16 cellular contexts compared by ENCODE assay signal in the genomic region with DNA sequence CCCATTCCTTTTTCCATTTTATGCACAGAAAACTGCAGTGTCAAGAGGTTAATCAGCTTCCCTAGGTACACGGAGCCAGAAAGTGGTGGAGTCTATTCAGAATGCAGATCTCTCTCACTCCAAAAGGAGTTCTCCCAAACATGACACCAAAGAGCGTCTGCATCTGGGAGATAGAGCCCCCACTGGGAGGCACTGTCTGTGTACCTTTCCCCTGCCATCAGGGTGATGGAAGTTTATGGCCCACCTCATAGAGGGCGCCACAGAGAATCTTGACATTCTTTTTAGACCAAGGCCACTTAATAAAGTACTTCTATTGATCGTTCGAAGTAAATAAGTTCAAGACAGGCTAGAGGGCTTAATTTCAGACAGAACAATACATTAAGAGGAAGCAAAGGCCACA.
A peak's percentile ranks its signal among the peaks of the same experiment; 100 is the strongest.
DNase-seq lines count a peak whose midpoint lies in the region; ATAC-seq and TF ChIP-seq lines count a peak whose summit lies in the region.
"Had no signal": no experiment of that assay in that cellular context is flagged by ENCODE, and none has a peak within 500 bp of the region (broad histone marks: within the 10 kb centered on the region; RNA-seq: fewer than 3 reads in every experiment).

No MANE protein-coding gene starts in this region.

- RAD21 ChIA-PET in HCT116 (lab: Charles Lee; ENCODE audit: low non-redundant PET in 1 of 2, low total read pairs in 2 of 2, uncharacterized antibody in 2 of 2, unreplicated experiment in 2 of 2), result no interaction called here

- CTCF ChIA-PET in HCT116 (lab: Charles Lee), result no interaction called here

- no peak overlapping the region for H3K9ac ChIP-seq in HCT116 (ENCODE audit: low read length)

- TF ChIP-seq CTCF in DOHH2 (IDR thresholded peaks at IDR 0.05; ENCODE audit: low read depth, low read length, poor library complexity, severe bottlenecking), result peak; percentile 65
- peak in 2 of 3 experiments; percentile 31 to 43; a peak in 2 of 6 replicates for TF ChIP-seq CTCF in HCT116 (IDR thresholded peaks at IDR 0.05 in 2 of 3, conservative IDR thresholded peaks at IDR 0.05 in 1 of 3; ENCODE audit: borderline replicate concordance in 1 of 3, insufficient read depth in 1 of 3, low read depth in 2 of 3, low read length in 2 of 3)

- H3K4me3 ChIP-seq in DOHH2 (ENCODE audit: low read length) (no peak overlapping the region), HCT116 (replicated peaks in 1 of 2; ENCODE audit: low read depth in 1 of 2, low read length in 2 of 2) (no peak overlapping the region)
- H3K4me3 ChIP-seq: suprapubic skin had no signal

- intact Hi-C loops in HCT116 (cut with micrococcal nuclease) (no loop called here), left cardiac atrium (cut with DNase I) (no loop called here)

- H3K36me3 ChIP-seq in DOHH2 (ENCODE audit: control insufficient read depth, low read length) (no peaks in the 10 kb centered on the region), HCT116 (ENCODE audit: control insufficient read depth in 1 of 2, insufficient read depth in 2 of 2, low read length in 2 of 2) (no peaks in the 10 kb centered on the region)
- H3K36me3 ChIP-seq: suprapubic skin had no signal

- in situ Hi-C loops in SK-MEL-5 (cut with HindIII; ENCODE audit: low pct_unique_long_range_greater_than_20kb, low sequenced_read_pairs), result no loop called here

- H3K9me3 ChIP-seq in DOHH2 (ENCODE audit: control insufficient read depth, insufficient read depth, low read length), result peaks cover 3% of the 10 kb centered on the region; the same call in 1 of the 2 replicates
- H3K9me3 ChIP-seq in HCT116 (ENCODE audit: control insufficient read depth in 1 of 2, insufficient read depth in 1 of 2, low read depth in 1 of 2, low read length in 2 of 2), result no peaks in the 10 kb centered on the region
- H3K9me3 ChIP-seq: suprapubic skin had no signal

- no peaks in the 10 kb centered on the region for H3K27me3 ChIP-seq in DOHH2 (ENCODE audit: control insufficient read depth, low read length)
- no peaks in the 10 kb centered on the region for H3K27me3 ChIP-seq in HCT116 (ENCODE audit: insufficient read depth, low read length)
- H3K27me3 ChIP-seq: suprapubic skin had no signal

- TF ChIP-seq RAD21 in HCT116 (IDR thresholded peaks at IDR 0.05; ENCODE audit: low read depth), result no peak

- no peak for TF ChIP-seq POLR2A in HCT116 (IDR thresholded peaks at IDR 0.05; ENCODE audit: borderline replicate concordance, extremely low read depth, insufficient read depth, insufficient read length)

- H3F3A ChIP-seq in DOHH2 (ENCODE audit: control insufficient read depth, insufficient read depth), result no peaks in the 10 kb centered on the region

- H3K79me2 ChIP-seq in DOHH2 (ENCODE audit: control insufficient read depth, low read length) (no peaks in the 10 kb centered on the region), HCT116 (ENCODE audit: insufficient read depth, low read length) (no peaks in the 10 kb centered on the region)

- H3K4me1 ChIP-seq in DOHH2 (ENCODE audit: control insufficient read depth, low read length) (peaks cover 39% of the 10 kb centered on the region), HCT116 (ENCODE audit: control insufficient read depth in 1 of 2, insufficient read depth in 2 of 2, low read length in 2 of 2) (no peaks in the 10 kb centered on the region)
- H3K4me1 ChIP-seq: suprapubic skin had no signal

- H3K9me2 ChIP-seq in DOHH2 (replicated peaks; ENCODE audit: control insufficient read depth, low read length) (no peaks in the 10 kb centered on the region), HCT116 (ENCODE audit: insufficient read depth) (no peaks in the 10 kb centered on the region)

- H2AFZ ChIP-seq in HCT116 (ENCODE audit: low read depth, low read length, poor library complexity, severe bottlenecking), result no peak overlapping the region

- H3K4me2 ChIP-seq in DOHH2 (ENCODE audit: low read length) (peak overlapping the region; percentile 17; the same call in 1 of the 2 replicates), HCT116 (ENCODE audit: low read length) (no peak overlapping the region)

- 0 out of 2 replicates have a peak overlapping the region, but pooled peaks have one; percentile 7 for H3K27ac ChIP-seq in DOHH2 (ENCODE audit: low read depth, low read length)
- no peak overlapping the region for H3K27ac ChIP-seq in HCT116 (ENCODE audit: low read depth, low read length)
- H3K27ac ChIP-seq: suprapubic skin had no signal

- ATAC-seq in HCT116 (no peak; the same call in 1 of the 2 replicates), left cardiac atrium (no peak), GM18858 (IDR thresholded peaks at IDR 0.05; ENCODE audit: unreplicated experiment) (no peak)
- ATAC-seq: activated T-helper 17 cell treated with anti-CD3 and anti-CD28 coated beads, Interleukin-2, amount 50 U/mL, for 72 hours had no signal

- POLR2A ChIA-PET in HCT116 (lab: Charles Lee), result no interaction called here

- DNase-seq in HCT116 (ENCODE audit: low read depth, low spot score) (no peak), SK-MEL-5 (ENCODE audit: low read depth, low spot score) (peak; percentile 38), iPS-NIHi11 (ENCODE audit: low spot score) (peak; percentile 38), left cardiac atrium (no peak)
- DNase-seq in stimulated activated CD4-positive, alpha-beta T cell treated with anti-CD3 and anti-CD28 coated beads, Interleukin-15, amount 100 ng/mL, for 24 hours, result no peak
- DNase-seq: activated CD4-positive, alpha-beta memory T cell treated with anti-CD3 and anti-CD28 coated beads for 36 hours; CD4-positive, CD25-positive, alpha-beta regulatory T cell; GOT3; NCI-H1417 treated with DMSO at 0.1 percent for 48 hours; NCI-H510A treated with DMSO at 0.1 percent for 48 hours; SHP77 treated with DMSO at 0.1 percent for 48 hours; T1000 had no signal

- H4K20me1 ChIP-seq in DOHH2 (ENCODE audit: control insufficient read depth, insufficient read depth, low read depth, low read length), result no peaks in the 10 kb centered on the region
- H4K20me1 ChIP-seq in HCT116 (ENCODE audit: insufficient read depth), result no peaks in the 10 kb centered on the region

- BruUV-seq in HCT116 (replicated peaks; lab: Mats Ljungman, UMichigan), result no TSS peak

TF ChIP-seq in HCT116, 20 proteins besides CTCF, POLR2A, EP300 and RAD21 (continues in another document):
- TF ChIP-seq SIN3A (IDR thresholded peaks at IDR 0.05; ENCODE audit: low read depth) (no peak), YY1 (IDR thresholded peaks at IDR 0.05; ENCODE audit: extremely low read depth, insufficient replicate concordance, low read depth, low read length) (no peak), POLR2AphosphoS5 (IDR thresholded peaks at IDR 0.05; ENCODE audit: low read depth, low read length) (no peak), EZH2phosphoT487 (IDR thresholded peaks at IDR 0.05; ENCODE audit: borderline replicate concordance) (no peak), ATF3 (IDR thresholded peaks at IDR 0.05) (no peak), CBX3 (IDR thresholded peaks at IDR 0.05; ENCODE audit: low read depth) (no peak), EZH2 (IDR thresholded peaks at IDR 0.05) (no peak), TCF7L2 (IDR thresholded peaks at IDR 0.05; ENCODE audit: borderline replicate concordance, extremely low read depth, insufficient read depth, insufficient read length) (no peak), EGR1 (IDR thresholded peaks at IDR 0.05; ENCODE audit: low read depth) (no peak), MAX (IDR thresholded peaks at IDR 0.05) (no peak), SRF (IDR thresholded peaks at IDR 0.05; ENCODE audit: low read depth) (no peak)
- TF ChIP-seq, protein P1, sequence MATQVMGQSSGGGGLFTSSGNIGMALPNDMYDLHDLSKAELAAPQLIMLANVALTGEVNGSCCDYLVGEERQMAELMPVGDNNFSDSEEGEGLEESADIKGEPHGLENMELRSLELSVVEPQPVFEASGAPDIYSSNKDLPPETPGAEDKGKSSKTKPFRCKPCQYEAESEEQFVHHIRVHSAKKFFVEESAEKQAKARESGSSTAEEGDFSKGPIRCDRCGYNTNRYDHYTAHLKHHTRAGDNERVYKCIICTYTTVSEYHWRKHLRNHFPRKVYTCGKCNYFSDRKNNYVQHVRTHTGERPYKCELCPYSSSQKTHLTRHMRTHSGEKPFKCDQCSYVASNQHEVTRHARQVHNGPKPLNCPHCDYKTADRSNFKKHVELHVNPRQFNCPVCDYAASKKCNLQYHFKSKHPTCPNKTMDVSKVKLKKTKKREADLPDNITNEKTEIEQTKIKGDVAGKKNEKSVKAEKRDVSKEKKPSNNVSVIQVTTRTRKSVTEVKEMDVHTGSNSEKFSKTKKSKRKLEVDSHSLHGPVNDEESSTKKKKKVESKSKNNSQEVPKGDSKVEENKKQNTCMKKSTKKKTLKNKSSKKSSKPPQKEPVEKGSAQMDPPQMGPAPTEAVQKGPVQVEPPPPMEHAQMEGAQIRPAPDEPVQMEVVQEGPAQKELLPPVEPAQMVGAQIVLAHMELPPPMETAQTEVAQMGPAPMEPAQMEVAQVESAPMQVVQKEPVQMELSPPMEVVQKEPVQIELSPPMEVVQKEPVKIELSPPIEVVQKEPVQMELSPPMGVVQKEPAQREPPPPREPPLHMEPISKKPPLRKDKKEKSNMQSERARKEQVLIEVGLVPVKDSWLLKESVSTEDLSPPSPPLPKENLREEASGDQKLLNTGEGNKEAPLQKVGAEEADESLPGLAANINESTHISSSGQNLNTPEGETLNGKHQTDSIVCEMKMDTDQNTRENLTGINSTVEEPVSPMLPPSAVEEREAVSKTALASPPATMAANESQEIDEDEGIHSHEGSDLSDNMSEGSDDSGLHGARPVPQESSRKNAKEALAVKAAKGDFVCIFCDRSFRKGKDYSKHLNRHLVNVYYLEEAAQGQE (IDR thresholded peaks at IDR 0.05; ENCODE audit: low read depth), result no peak

Comparison
In these comparisons a context has a peak if more than half of its experiments do, and no peak if none do; other contexts are left out.
1. DNase-seq: peak in SK-MEL-5 (single experiment) and iPS-NIHi11 (single experiment); none in HCT116 (single experiment), left cardiac atrium (single experiment) and stimulated activated CD4-positive, alpha-beta T cell treated with anti-CD3 and anti-CD28 coated beads, Interleukin-15, amount 100 ng/mL, for 24 hours (single experiment).